In genomic region chr21:32658524-32658923, GRCh38 we compare ENCODE assay signal across 1 cellular context.
TF ChIP-seq lines count a peak whose summit lies in the region.

No MANE protein-coding gene starts in this region.

TF ChIP-seq in HepG2, 621 proteins besides CTCF, POLR2A, EP300 and RAD21 (continued from another document and continues in another):
- TF ChIP-seq, protein P1, sequence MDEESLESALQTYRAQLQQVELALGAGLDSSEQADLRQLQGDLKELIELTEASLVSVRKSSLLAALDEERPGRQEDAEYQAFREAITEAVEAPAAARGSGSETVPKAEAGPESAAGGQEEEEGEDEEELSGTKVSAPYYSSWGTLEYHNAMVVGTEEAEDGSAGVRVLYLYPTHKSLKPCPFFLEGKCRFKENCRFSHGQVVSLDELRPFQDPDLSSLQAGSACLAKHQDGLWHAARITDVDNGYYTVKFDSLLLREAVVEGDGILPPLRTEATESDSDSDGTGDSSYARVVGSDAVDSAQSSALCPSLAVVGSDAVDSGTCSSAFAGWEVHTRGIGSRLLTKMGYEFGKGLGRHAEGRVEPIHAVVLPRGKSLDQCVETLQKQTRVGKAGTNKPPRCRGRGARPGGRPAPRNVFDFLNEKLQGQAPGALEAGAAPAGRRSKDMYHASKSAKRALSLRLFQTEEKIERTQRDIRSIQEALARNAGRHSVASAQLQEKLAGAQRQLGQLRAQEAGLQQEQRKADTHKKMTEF (CRISPR knock-in tag; IDR thresholded peaks at IDR 0.05), result peak; percentile 47; the same call in 1 of the 2 replicates
- TF ChIP-seq ZNF281 (CRISPR knock-in tag; IDR thresholded peaks at IDR 0.05; ENCODE audit: borderline replicate concordance) (peak; percentile 36; the same call in 1 of the 2 replicates), IRF2 (CRISPR knock-in tag; IDR thresholded peaks at IDR 0.05) (no peak), YEATS4 (CRISPR knock-in tag; IDR thresholded peaks at IDR 0.05; ENCODE audit: borderline replicate concordance) (0 out of 2 replicates have a peak, but pooled peaks have one; percentile 51), ZNF264 (CRISPR knock-in tag; IDR thresholded peaks at IDR 0.05) (0 out of 2 replicates have a peak, but pooled peaks have one; percentile 54), MBD4 (IDR thresholded peaks at IDR 0.05; ENCODE audit: borderline replicate concordance, low read length) (no peak), ZNF331 (CRISPR knock-in tag; IDR thresholded peaks at IDR 0.05) (0 out of 2 replicates have a peak, but pooled peaks have one; percentile 24), POGZ (CRISPR knock-in tag; IDR thresholded peaks at IDR 0.05) (peak; percentile 40), ZNF460 (CRISPR knock-in tag; IDR thresholded peaks at IDR 0.05; ENCODE audit: borderline replicate concordance) (no peak), MED1 (CRISPR knock-in tag; IDR thresholded peaks at IDR 0.05) (0 out of 2 replicates have a peak, but pooled peaks have one; percentile 32), XRCC5 (optimal IDR thresholded peaks at IDR 0.05; ENCODE audit: low read length) (peak; percentile 27), NR3C1 (CRISPR knock-in tag; IDR thresholded peaks at IDR 0.05) (no peak), NR2F6 (IDR thresholded peaks at IDR 0.05) (no peak), NR2F6 (CRISPR knock-in tag; IDR thresholded peaks at IDR 0.05) (0 out of 2 replicates have a peak, but pooled peaks have one; percentile 32), HNRNPL (IDR thresholded peaks at IDR 0.05; ENCODE audit: low read depth, low read length) (peak; percentile 74), ZNF205 (CRISPR knock-in tag; IDR thresholded peaks at IDR 0.05) (peak; percentile 45; the same call in 1 of the 2 replicates), HNF4A (CRISPR knock-in tag; IDR thresholded peaks at IDR 0.05) (peak; percentile 92), ZSCAN25 (CRISPR knock-in tag; IDR thresholded peaks at IDR 0.05) (peak; percentile 97), ZNF7 (CRISPR knock-in tag; IDR thresholded peaks at IDR 0.05) (0 out of 2 replicates have a peak, but pooled peaks have one; percentile 33), SOX6 (IDR thresholded peaks at IDR 0.05) (no peak), SOX6 (CRISPR knock-in tag; IDR thresholded peaks at IDR 0.05) (0 out of 2 replicates have a peak, but pooled peaks have one; percentile 20), SRSF4 (IDR thresholded peaks at IDR 0.05; ENCODE audit: low read depth, low read length, poor library complexity, severe bottlenecking) (no peak), FOXO1 (CRISPR knock-in tag; IDR thresholded peaks at IDR 0.05) (peak; percentile 28; the same call in 1 of the 2 replicates), MAX (IDR thresholded peaks at IDR 0.05) (peak; percentile 35), HNF4G (IDR thresholded peaks at IDR 0.05; ENCODE audit: borderline replicate concordance, low read depth, low read length) (peak; percentile 66), HNF4G (CRISPR knock-in tag; IDR thresholded peaks at IDR 0.05; ENCODE audit: borderline replicate concordance, low read depth) (peak; percentile 79; the same call in 1 of the 2 replicates), ZMYM2 (CRISPR knock-in tag; IDR thresholded peaks at IDR 0.05) (0 out of 2 replicates have a peak, but pooled peaks have one; percentile 14), HIC2 (CRISPR knock-in tag; IDR thresholded peaks at IDR 0.05; ENCODE audit: low read depth) (peak; percentile 43; the same call in 1 of the 2 replicates), HOXA3 (CRISPR knock-in tag; IDR thresholded peaks at IDR 0.05) (peak; percentile 40), SP5 (CRISPR knock-in tag; IDR thresholded peaks at IDR 0.05; ENCODE audit: borderline replicate concordance, low read depth) (0 out of 2 replicates have a peak, but pooled peaks have one; percentile 37), NR2F1 (CRISPR knock-in tag; IDR thresholded peaks at IDR 0.05) (peak in 1 of 2 experiments; percentile 33; a peak in 1 of 4 replicates), MTA1 (CRISPR knock-in tag; IDR thresholded peaks at IDR 0.05; ENCODE audit: borderline replicate concordance) (0 out of 2 replicates have a peak, but pooled peaks have one; percentile 33), PATZ1 (CRISPR knock-in tag; IDR thresholded peaks at IDR 0.05) (peak; percentile 62), SALL2 (CRISPR knock-in tag; IDR thresholded peaks at IDR 0.05) (no peak)
- TF ChIP-seq, protein P2, sequence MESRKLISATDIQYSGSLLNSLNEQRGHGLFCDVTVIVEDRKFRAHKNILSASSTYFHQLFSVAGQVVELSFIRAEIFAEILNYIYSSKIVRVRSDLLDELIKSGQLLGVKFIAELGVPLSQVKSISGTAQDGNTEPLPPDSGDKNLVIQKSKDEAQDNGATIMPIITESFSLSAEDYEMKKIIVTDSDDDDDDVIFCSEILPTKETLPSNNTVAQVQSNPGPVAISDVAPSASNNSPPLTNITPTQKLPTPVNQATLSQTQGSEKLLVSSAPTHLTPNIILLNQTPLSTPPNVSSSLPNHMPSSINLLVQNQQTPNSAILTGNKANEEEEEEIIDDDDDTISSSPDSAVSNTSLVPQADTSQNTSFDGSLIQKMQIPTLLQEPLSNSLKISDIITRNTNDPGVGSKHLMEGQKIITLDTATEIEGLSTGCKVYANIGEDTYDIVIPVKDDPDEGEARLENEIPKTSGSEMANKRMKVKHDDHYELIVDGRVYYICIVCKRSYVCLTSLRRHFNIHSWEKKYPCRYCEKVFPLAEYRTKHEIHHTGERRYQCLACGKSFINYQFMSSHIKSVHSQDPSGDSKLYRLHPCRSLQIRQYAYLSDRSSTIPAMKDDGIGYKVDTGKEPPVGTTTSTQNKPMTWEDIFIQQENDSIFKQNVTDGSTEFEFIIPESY (CRISPR knock-in tag; IDR thresholded peaks at IDR 0.05), result peak; percentile 100
- TF ChIP-seq, protein P3, sequence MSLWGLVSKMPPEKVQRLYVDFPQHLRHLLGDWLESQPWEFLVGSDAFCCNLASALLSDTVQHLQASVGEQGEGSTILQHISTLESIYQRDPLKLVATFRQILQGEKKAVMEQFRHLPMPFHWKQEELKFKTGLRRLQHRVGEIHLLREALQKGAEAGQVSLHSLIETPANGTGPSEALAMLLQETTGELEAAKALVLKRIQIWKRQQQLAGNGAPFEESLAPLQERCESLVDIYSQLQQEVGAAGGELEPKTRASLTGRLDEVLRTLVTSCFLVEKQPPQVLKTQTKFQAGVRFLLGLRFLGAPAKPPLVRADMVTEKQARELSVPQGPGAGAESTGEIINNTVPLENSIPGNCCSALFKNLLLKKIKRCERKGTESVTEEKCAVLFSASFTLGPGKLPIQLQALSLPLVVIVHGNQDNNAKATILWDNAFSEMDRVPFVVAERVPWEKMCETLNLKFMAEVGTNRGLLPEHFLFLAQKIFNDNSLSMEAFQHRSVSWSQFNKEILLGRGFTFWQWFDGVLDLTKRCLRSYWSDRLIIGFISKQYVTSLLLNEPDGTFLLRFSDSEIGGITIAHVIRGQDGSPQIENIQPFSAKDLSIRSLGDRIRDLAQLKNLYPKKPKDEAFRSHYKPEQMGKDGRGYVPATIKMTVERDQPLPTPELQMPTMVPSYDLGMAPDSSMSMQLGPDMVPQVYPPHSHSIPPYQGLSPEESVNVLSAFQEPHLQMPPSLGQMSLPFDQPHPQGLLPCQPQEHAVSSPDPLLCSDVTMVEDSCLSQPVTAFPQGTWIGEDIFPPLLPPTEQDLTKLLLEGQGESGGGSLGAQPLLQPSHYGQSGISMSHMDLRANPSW (CRISPR knock-in tag; IDR thresholded peaks at IDR 0.05; ENCODE audit: borderline replicate concordance), result no peak
- TF ChIP-seq, protein P4, sequence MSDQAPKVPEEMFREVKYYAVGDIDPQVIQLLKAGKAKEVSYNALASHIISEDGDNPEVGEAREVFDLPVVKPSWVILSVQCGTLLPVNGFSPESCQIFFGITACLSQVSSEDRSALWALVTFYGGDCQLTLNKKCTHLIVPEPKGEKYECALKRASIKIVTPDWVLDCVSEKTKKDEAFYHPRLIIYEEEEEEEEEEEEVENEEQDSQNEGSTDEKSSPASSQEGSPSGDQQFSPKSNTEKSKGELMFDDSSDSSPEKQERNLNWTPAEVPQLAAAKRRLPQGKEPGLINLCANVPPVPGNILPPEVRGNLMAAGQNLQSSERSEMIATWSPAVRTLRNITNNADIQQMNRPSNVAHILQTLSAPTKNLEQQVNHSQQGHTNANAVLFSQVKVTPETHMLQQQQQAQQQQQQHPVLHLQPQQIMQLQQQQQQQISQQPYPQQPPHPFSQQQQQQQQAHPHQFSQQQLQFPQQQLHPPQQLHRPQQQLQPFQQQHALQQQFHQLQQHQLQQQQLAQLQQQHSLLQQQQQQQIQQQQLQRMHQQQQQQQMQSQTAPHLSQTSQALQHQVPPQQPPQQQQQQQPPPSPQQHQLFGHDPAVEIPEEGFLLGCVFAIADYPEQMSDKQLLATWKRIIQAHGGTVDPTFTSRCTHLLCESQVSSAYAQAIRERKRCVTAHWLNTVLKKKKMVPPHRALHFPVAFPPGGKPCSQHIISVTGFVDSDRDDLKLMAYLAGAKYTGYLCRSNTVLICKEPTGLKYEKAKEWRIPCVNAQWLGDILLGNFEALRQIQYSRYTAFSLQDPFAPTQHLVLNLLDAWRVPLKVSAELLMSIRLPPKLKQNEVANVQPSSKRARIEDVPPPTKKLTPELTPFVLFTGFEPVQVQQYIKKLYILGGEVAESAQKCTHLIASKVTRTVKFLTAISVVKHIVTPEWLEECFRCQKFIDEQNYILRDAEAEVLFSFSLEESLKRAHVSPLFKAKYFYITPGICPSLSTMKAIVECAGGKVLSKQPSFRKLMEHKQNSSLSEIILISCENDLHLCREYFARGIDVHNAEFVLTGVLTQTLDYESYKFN (CRISPR knock-in tag; conservative IDR thresholded peaks at IDR 0.05), result peak; percentile 75
- TF ChIP-seq, protein P5, sequence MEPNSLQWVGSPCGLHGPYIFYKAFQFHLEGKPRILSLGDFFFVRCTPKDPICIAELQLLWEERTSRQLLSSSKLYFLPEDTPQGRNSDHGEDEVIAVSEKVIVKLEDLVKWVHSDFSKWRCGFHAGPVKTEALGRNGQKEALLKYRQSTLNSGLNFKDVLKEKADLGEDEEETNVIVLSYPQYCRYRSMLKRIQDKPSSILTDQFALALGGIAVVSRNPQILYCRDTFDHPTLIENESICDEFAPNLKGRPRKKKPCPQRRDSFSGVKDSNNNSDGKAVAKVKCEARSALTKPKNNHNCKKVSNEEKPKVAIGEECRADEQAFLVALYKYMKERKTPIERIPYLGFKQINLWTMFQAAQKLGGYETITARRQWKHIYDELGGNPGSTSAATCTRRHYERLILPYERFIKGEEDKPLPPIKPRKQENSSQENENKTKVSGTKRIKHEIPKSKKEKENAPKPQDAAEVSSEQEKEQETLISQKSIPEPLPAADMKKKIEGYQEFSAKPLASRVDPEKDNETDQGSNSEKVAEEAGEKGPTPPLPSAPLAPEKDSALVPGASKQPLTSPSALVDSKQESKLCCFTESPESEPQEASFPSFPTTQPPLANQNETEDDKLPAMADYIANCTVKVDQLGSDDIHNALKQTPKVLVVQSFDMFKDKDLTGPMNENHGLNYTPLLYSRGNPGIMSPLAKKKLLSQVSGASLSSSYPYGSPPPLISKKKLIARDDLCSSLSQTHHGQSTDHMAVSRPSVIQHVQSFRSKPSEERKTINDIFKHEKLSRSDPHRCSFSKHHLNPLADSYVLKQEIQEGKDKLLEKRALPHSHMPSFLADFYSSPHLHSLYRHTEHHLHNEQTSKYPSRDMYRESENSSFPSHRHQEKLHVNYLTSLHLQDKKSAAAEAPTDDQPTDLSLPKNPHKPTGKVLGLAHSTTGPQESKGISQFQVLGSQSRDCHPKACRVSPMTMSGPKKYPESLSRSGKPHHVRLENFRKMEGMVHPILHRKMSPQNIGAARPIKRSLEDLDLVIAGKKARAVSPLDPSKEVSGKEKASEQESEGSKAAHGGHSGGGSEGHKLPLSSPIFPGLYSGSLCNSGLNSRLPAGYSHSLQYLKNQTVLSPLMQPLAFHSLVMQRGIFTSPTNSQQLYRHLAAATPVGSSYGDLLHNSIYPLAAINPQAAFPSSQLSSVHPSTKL (CRISPR knock-in tag; IDR thresholded peaks at IDR 0.05), result peak; percentile 41
